20 cellular contexts compared by ENCODE assay signal in genomic region chr15:33313491-33313890, GRCh38. TPM values are rescaled to one million over a fixed set of nuclear protein-coding genes. Genes with fewer than 3 reads are reported as not detected.
DNase-seq lines count a peak whose midpoint lies in the region; ATAC-seq, FAIRE-seq and TF ChIP-seq lines count a peak whose summit lies in the region.
"Had no signal": no experiment of that assay in that cellular context is flagged by ENCODE, and none has a peak within 500 bp of the region (broad histone marks: within the 10 kb centered on the region; RNA-seq: fewer than 3 reads in every experiment).

No MANE protein-coding gene starts in this region.

- no peaks in the 10 kb centered on the region for H3K36me3 ChIP-seq in bronchial epithelial cell (ENCODE audit: control insufficient read depth, insufficient read depth, low read length)
- H3K36me3 ChIP-seq: BE2C had no signal

- no peak for FAIRE-seq in bronchial epithelial cell (lab: Jason Lieb, UNC)
- FAIRE-seq: GM12891 had no signal

- no peak for ATAC-seq in GM19395 (IDR thresholded peaks at IDR 0.05; ENCODE audit: unreplicated experiment)

- no peak overlapping the region for H3K4me3 ChIP-seq in bronchial epithelial cell (ENCODE audit: low read depth, low read length)

- H3K27me3 ChIP-seq in bronchial epithelial cell (ENCODE audit: control insufficient read depth, insufficient read depth, low read length), result peaks cover 27% of the 10 kb centered on the region

- DNase-seq in COLO829 (ENCODE audit: low spot score) (peak; percentile 13), RPMI7951 (ENCODE audit: low read depth) (peak; percentile 18), bronchial epithelial cell (ENCODE audit: low read depth) (peak; percentile 65), kidney tubule cell (ENCODE audit: low spot score) (peak; percentile 41), NCI-H2227 (lab: John Stamatoyannopoulos, UW; ENCODE audit: unreplicated experiment) (no peak), AG20443 (ENCODE audit: low spot score) (no peak)
- no peak for DNase-seq in activated effector memory CD4-positive, alpha-beta T cell treated with Interleukin-2 at 50 U/mL for 16 hours
- DNase-seq: BE2C, COR-L47, DMS 273 treated with DMSO at 0.1 percent for 48 hours, DMS79 treated with DMSO at 0.1 percent for 48 hours, H7, NCI-H1694, NCI-H2081, NCI-H2171 treated with DMSO at 0.1 percent for 48 hours, NCI-H446 treated with DMSO at 0.1 percent for 48 hours, NCI-H526 treated with DMSO at 0.1 percent for 48 hours had no signal

- TF ChIP-seq CTCF in bronchial epithelial cell (IDR thresholded peaks at IDR 0.05; ENCODE audit: insufficient read depth, low read length, severe bottlenecking), result no peak

RNA-seq across cellular contexts. Expression of gene RYR3, which starts 2.7 kb away (rescaled TPM):
- under 0.01 TPM in 1 of 2 replicates, not detected in the other for total RNA-seq in RPMI7951 (2014; rRNA removed; shearing (Covaris generic))
- under 0.01 and 0.26 TPM in 2 replicates for total RNA-seq in bronchial epithelial cell
- total RNA-seq: A172 had no signal

Comparison
In these comparisons a context has a peak if more than half of its experiments do, and no peak if none do; other contexts are left out.
1. DNase-seq: peak in COLO829 (single experiment), RPMI7951 (single experiment), bronchial epithelial cell (single experiment) and kidney tubule cell (single experiment); none in NCI-H2227 (single experiment), AG20443 (single experiment) and activated effector memory CD4-positive, alpha-beta T cell treated with Interleukin-2 at 50 U/mL for 16 hours (single experiment).